ENCODE assay signal across 1 cellular context in genomic region chr20:50293244-50294139, GRCh38.
TF ChIP-seq lines count a peak whose summit lies in the region.

No MANE protein-coding gene starts in this region.

TF ChIP-seq in K562, 482 proteins besides CTCF, POLR2A, EP300 and RAD21 (continued from another document):
- TF ChIP-seq AFF4 (CRISPR knock-in tag; IDR thresholded peaks at IDR 0.05) = no peak
